1 cellular context compared by ENCODE assay signal in genomic region chr17:42766124-42766523, GRCh38.
TF ChIP-seq lines count a peak whose summit lies in the region.

No MANE protein-coding gene starts in this region.

TF ChIP-seq in HepG2, 621 proteins besides CTCF, POLR2A, EP300 and RAD21 (continued from another document):
- TF ChIP-seq REST (IDR thresholded peaks at IDR 0.05; ENCODE audit: borderline replicate concordance in 1 of 2, low read depth in 1 of 2, low read length in 2 of 2) (no peak), DPF2 (CRISPR knock-in tag; IDR thresholded peaks at IDR 0.05; ENCODE audit: borderline replicate concordance, low read depth) (peak; percentile 38; the same call in 1 of the 2 replicates), TP53 (CRISPR knock-in tag; conservative IDR thresholded peaks at IDR 0.05) (no peak), TGIF2 (CRISPR knock-in tag; IDR thresholded peaks at IDR 0.05) (no peak), CEBPG (CRISPR knock-in tag; IDR thresholded peaks at IDR 0.05) (peak; percentile 64), SALL1 (CRISPR knock-in tag; IDR thresholded peaks at IDR 0.05) (peak; percentile 24; the same call in 1 of the 2 replicates), ZNF441 (CRISPR knock-in tag; IDR thresholded peaks at IDR 0.05; ENCODE audit: borderline replicate concordance) (no peak), ATF2 (CRISPR knock-in tag; IDR thresholded peaks at IDR 0.05) (0 out of 2 replicates have a peak, but pooled peaks have one; percentile 26), GMEB2 (CRISPR knock-in tag; IDR thresholded peaks at IDR 0.05; ENCODE audit: low read depth) (no peak), ZNF280B (CRISPR knock-in tag; IDR thresholded peaks at IDR 0.05; ENCODE audit: borderline replicate concordance) (no peak), SAP130 (CRISPR knock-in tag; IDR thresholded peaks at IDR 0.05; ENCODE audit: low read depth) (0 out of 2 replicates have a peak, but pooled peaks have one; percentile 37), NCOR1 (IDR thresholded peaks at IDR 0.05; ENCODE audit: borderline replicate concordance, low read length) (peak; percentile 44; the same call in 1 of the 2 replicates), CEBPB (IDR thresholded peaks at IDR 0.05; ENCODE audit: borderline replicate concordance, low read depth, low read length) (peak; percentile 71; the same call in 1 of the 2 replicates), ZNF709 (CRISPR knock-in tag; IDR thresholded peaks at IDR 0.05) (no peak), NR3C1 (CRISPR knock-in tag; IDR thresholded peaks at IDR 0.05) (no peak), ZBTB42 (CRISPR knock-in tag; IDR thresholded peaks at IDR 0.05) (no peak), EHMT2 (IDR thresholded peaks at IDR 0.05; ENCODE audit: borderline replicate concordance, low read depth, low read length) (no peak), NKX3-1 (CRISPR knock-in tag; IDR thresholded peaks at IDR 0.05) (no peak), ZNF724P (CRISPR knock-in tag; IDR thresholded peaks at IDR 0.05; ENCODE audit: borderline replicate concordance) (peak; percentile 37; the same call in 1 of the 2 replicates), HNF4G (IDR thresholded peaks at IDR 0.05; ENCODE audit: borderline replicate concordance, low read depth, low read length) (peak; percentile 76), HNF4G (CRISPR knock-in tag; IDR thresholded peaks at IDR 0.05; ENCODE audit: borderline replicate concordance, low read depth) (no peak), FOSL2 (CRISPR knock-in tag; IDR thresholded peaks at IDR 0.05) (peak; percentile 73), ZNF274 (CRISPR knock-in tag; IDR thresholded peaks at IDR 0.05) (no peak), NR2F1 (CRISPR knock-in tag; IDR thresholded peaks at IDR 0.05) (no peak), JUND (CRISPR knock-in tag; IDR thresholded peaks at IDR 0.05) (0 out of 2 replicates have a peak, but pooled peaks have one; percentile 12), MED1 (CRISPR knock-in tag; IDR thresholded peaks at IDR 0.05) (0 out of 2 replicates have a peak, but pooled peaks have one; percentile 34), AGO2 (optimal IDR thresholded peaks at IDR 0.05; ENCODE audit: low read depth, low read length) (no peak), ZKSCAN1 (IDR thresholded peaks at IDR 0.05; ENCODE audit: low read length) (no peak), ZNF138 (CRISPR knock-in tag; IDR thresholded peaks at IDR 0.05; ENCODE audit: low read depth) (no peak)
- TF ChIP-seq, protein P1, sequence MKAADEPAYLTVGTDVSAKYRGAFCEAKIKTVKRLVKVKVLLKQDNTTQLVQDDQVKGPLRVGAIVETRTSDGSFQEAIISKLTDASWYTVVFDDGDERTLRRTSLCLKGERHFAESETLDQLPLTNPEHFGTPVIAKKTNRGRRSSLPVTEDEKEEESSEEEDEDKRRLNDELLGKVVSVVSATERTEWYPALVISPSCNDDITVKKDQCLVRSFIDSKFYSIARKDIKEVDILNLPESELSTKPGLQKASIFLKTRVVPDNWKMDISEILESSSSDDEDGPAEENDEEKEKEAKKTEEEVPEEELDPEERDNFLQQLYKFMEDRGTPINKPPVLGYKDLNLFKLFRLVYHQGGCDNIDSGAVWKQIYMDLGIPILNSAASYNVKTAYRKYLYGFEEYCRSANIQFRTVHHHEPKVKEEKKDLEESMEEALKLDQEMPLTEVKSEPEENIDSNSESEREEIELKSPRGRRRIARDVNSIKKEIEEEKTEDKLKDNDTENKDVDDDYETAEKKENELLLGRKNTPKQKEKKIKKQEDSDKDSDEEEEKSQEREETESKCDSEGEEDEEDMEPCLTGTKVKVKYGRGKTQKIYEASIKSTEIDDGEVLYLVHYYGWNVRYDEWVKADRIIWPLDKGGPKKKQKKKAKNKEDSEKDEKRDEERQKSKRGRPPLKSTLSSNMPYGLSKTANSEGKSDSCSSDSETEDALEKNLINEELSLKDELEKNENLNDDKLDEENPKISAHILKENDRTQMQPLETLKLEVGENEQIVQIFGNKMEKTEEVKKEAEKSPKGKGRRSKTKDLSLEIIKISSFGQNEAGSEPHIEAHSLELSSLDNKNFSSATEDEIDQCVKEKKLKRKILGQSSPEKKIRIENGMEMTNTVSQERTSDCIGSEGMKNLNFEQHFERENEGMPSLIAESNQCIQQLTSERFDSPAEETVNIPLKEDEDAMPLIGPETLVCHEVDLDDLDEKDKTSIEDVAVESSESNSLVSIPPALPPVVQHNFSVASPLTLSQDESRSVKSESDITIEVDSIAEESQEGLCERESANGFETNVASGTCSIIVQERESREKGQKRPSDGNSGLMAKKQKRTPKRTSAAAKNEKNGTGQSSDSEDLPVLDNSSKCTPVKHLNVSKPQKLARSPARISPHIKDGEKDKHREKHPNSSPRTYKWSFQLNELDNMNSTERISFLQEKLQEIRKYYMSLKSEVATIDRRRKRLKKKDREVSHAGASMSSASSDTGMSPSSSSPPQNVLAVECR (CRISPR knock-in tag; IDR thresholded peaks at IDR 0.05; ENCODE audit: borderline replicate concordance), result peak; percentile 23; the same call in 1 of the 2 replicates
- TF ChIP-seq, protein P2, sequence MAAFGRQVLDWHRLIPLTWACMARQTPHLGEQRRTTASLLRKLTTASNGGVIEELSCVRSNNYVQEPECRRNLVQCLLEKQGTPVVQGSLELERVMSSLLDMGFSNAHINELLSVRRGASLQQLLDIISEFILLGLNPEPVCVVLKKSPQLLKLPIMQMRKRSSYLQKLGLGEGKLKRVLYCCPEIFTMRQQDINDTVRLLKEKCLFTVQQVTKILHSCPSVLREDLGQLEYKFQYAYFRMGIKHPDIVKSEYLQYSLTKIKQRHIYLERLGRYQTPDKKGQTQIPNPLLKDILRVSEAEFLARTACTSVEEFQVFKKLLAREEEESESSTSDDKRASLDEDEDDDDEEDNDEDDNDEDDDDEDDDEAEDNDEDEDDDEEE (CRISPR knock-in tag; IDR thresholded peaks at IDR 0.05), result no peak
- TF ChIP-seq, protein P3, sequence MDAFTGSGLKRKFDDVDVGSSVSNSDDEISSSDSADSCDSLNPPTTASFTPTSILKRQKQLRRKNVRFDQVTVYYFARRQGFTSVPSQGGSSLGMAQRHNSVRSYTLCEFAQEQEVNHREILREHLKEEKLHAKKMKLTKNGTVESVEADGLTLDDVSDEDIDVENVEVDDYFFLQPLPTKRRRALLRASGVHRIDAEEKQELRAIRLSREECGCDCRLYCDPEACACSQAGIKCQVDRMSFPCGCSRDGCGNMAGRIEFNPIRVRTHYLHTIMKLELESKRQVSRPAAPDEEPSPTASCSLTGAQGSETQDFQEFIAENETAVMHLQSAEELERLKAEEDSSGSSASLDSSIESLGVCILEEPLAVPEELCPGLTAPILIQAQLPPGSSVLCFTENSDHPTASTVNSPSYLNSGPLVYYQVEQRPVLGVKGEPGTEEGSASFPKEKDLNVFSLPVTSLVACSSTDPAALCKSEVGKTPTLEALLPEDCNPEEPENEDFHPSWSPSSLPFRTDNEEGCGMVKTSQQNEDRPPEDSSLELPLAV (CRISPR knock-in tag; conservative IDR thresholded peaks at IDR 0.05; ENCODE audit: low read depth), result no peak
- TF ChIP-seq, protein P4, sequence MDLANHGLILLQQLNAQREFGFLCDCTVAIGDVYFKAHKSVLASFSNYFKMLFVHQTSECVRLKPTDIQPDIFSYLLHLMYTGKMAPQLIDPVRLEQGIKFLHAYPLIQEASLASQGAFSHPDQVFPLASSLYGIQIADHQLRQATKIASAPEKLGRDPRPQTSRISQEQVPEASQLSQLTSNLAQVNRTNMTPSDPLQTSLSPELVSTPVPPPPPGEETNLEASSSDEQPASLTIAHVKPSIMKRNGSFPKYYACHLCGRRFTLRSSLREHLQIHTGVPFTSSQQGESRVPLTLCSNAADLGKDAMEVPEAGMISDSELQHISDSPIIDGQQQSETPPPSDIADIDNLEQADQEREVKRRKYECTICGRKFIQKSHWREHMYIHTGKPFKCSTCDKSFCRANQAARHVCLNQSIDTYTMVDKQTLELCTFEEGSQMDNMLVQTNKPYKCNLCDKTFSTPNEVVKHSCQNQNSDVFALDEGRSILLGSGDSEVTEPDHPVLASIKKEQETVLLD (CRISPR knock-in tag; IDR thresholded peaks at IDR 0.05; ENCODE audit: low read depth), result no peak
TF ChIP-seq in HepG2: peak in this region for 42.
